21 cellular contexts compared by ENCODE assay signal in genomic region chr10:4041531-4042096, GRCh38.
"Had no signal": no experiment of that assay in that cellular context is flagged by ENCODE, and none has a peak within 500 bp of the region (broad histone marks: within the 10 kb centered on the region; RNA-seq: fewer than 3 reads in every experiment).

No MANE protein-coding gene starts in this region.

- H3K36me3 ChIP-seq: gastrocnemius medialis, heart left ventricle, left lung, pancreas, right lobe of liver, thoracic aorta, tibial nerve, upper lobe of left lung had no signal

- H3K4me2 ChIP-seq: hepatocyte had no signal

- H3K27me3 ChIP-seq: gastrocnemius medialis, heart left ventricle, hepatocyte, left lung, pancreas, right lobe of liver, tibial nerve, upper lobe of left lung had no signal

- H3K27me3 Mint-ChIP-seq: stimulated activated naive B cell treated with anti-CD40 and anti-IgM and Interleukin-4, amounts not matched to agents 10 μg/mL and 1 μg/mL and 100 μg/mL, for 72 hours; stimulated activated naive CD8-positive, alpha-beta T cell treated with anti-CD3 and anti-CD28 coated beads, Interleukin-15, Interleukin-2, amounts not matched to agents 100 ng/mL and 50 ng/mL, for 24 hours had no signal

- H3K79me2 ChIP-seq: hepatocyte had no signal

- H3K4me3 ChIP-seq: gastrocnemius medialis, heart left ventricle, hepatocyte, left lung, pancreas, right lobe of liver, thoracic aorta, tibial nerve, upper lobe of left lung had no signal

- H3K9me3 ChIP-seq: pancreas had no signal

- H3K4me1 ChIP-seq: gastrocnemius medialis, pancreas, right lobe of liver, upper lobe of left lung had no signal

- H3K27ac ChIP-seq: gastrocnemius medialis, heart left ventricle, hepatocyte, left lung, pancreas, right lobe of liver, thoracic aorta, tibial nerve, upper lobe of left lung had no signal

- H3K27ac Mint-ChIP-seq: nephron; stimulated activated naive B cell treated with anti-CD40 and anti-IgM and Interleukin-4, amounts not matched to agents 10 μg/mL and 1 μg/mL and 100 μg/mL, for 72 hours; stimulated activated naive CD8-positive, alpha-beta T cell treated with anti-CD3 and anti-CD28 coated beads, Interleukin-15, Interleukin-2, amounts not matched to agents 100 ng/mL and 50 ng/mL, for 24 hours had no signal

- DNase-seq: effector CD8-positive, alpha-beta T cell; gastrocnemius medialis; heart left ventricle; kidney; left cardiac atrium; left lung; mesenchymal stem cell; midbrain; naive thymus-derived CD4-positive, alpha-beta T cell; pancreas; right lobe of liver; small intestine; stimulated activated CD4-positive, alpha-beta T cell treated with anti-CD3 and anti-CD28 coated beads, Interleukin-15, amount 100 ng/mL, for 24 hours; stimulated activated CD4-positive, alpha-beta T cell treated with anti-CD3 and anti-CD28 coated beads, Interleukin-2, amount 100 ng/mL, for 48 hours; stimulated activated naive B cell treated with anti-CD40 and anti-IgM and Interleukin-4, amounts not matched to agents 10 μg/mL and 1 μg/mL and 100 μg/mL, for 72 hours; upper lobe of left lung had no signal

- ATAC-seq: gastrocnemius medialis; heart left ventricle; left cardiac atrium; left lung; naive thymus-derived CD4-positive, alpha-beta T cell; pancreas; right lobe of liver; stimulated activated naive B cell treated with anti-CD40 and anti-IgM and Interleukin-4, amounts not matched to agents 10 μg/mL and 1 μg/mL and 100 μg/mL, for 72 hours had no signal

- H3K4me3 Mint-ChIP-seq: naive thymus-derived CD4-positive, alpha-beta T cell; nephron; stimulated activated naive B cell treated with anti-CD40 and anti-IgM and Interleukin-4, amounts not matched to agents 10 μg/mL and 1 μg/mL and 100 μg/mL, for 72 hours; stimulated activated naive CD8-positive, alpha-beta T cell treated with anti-CD3 and anti-CD28 coated beads, Interleukin-15, Interleukin-2, amounts not matched to agents 100 ng/mL and 50 ng/mL, for 24 hours had no signal
